In the genomic region with DNA sequence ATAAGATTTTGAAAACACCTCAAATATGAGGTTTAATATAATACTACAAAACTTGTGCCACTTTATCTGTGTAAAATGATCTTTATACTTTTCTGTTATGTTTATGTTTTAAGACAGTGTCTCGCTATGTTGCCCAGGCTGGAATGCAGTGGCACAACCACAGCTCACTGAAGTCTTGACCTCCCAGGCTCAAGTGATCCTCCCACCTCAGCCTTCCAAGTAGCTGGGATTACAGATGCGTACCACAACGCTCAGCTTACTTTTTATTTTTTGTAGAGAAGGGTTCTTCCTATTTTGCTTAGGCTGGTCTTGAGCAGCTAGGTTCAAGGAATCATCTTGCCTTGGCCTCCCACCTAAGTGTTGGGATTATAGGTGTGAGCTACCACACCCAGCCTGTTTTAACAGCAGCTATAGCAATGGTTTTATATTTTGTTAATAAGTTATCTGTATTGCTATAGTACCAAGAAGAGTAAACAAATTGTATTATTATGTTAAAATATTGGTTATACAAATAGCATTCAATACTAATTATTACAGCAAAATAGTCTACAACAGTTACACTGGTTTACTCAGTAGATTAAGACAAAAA, we compare ENCODE assay signal across 1 cellular context.
TF ChIP-seq lines count a peak whose summit lies in the region.

No MANE protein-coding gene starts in this region.

TF ChIP-seq in HepG2, 621 proteins besides CTCF, POLR2A, EP300 and RAD21:
- TF ChIP-seq ZNF121 (CRISPR knock-in tag; IDR thresholded peaks at IDR 0.05) = peak; percentile 81
- no peak for TF ChIP-seq ZNF572 (CRISPR knock-in tag; IDR thresholded peaks at IDR 0.05)
